In the genomic region with DNA sequence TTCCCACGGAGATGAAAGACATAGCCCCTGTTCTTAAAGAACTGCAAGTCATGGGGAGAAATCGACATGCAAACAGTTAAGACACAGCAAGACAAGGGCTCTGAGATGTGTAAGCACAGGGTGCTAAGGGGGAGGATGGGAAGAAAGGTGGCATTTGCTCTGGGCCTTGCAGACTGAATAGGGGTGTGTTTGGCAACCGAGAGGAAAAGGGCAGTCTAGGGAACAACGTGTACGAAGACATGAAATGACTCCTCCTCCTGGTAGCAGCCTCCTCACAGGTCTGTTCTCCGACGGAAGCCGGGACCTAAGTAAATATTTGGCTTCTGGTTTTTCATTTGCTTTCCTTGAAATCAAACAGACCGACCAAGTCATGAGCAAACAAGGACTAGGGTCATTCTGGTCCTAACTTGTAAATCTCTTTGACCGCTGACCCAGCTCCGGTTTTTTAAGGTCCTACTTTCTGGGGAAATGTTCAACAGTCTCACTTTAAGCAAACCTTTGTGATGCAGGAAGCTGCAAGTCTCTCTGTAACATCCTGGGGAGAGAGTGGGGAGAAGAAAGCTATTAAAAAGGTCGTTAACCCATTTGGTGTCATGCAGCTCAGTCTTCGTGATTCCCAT, we compare ENCODE assay signal across 11 cellular contexts. TPM values are rescaled to one million over a fixed set of nuclear protein-coding genes. Genes with fewer than 3 reads are reported as not detected.
DNase-seq lines count a peak whose midpoint lies in the region; ATAC-seq and TF ChIP-seq lines count a peak whose summit lies in the region.
"Had no signal": no experiment of that assay in that cellular context is flagged by ENCODE, and none has a peak within 500 bp of the region (broad histone marks: within the 10 kb centered on the region; RNA-seq: fewer than 3 reads in every experiment).

No MANE protein-coding gene starts in this region.

- H3K4me1 Mint-ChIP-seq in activated T-cell treated with anti-CD3 and anti-CD28 coated beads, Interleukin-2, amount 50 U/mL, for 4 hours (ENCODE audit: low read depth) = peaks cover 45% of the 10 kb centered on the region
- H3K4me1 Mint-ChIP-seq in activated T-helper 1 cell treated with anti-CD3 and anti-CD28 coated beads, Interleukin-12 subunit alpha, Interleukin-12 subunit beta, Interleukin-2, Interleukin-4 antibody, amounts not matched to agents 30 ng/mL and 10 ng/mL and 1 ng/mL, durations not matched to agents 14 hours and 24 hours and 36 hours (ENCODE audit: low read depth) = peaks cover 46% of the 10 kb centered on the region
- peaks cover 10 to 13% of the 10 kb centered on the region in 2 donors for H3K4me1 Mint-ChIP-seq in immature natural killer cell

- peak overlapping the region; percentile 18 to 83 for H3K27ac ChIP-seq in tibial artery
- H3K27ac ChIP-seq: BLaER1 treated with 17β-estradiol and CSF1 and Interleukin-3, amounts not matched to agents 10 nM and 100 nM; WERI-Rb-1 had no signal

- H3K9me3 ChIP-seq in tibial artery = no peaks in the 10 kb centered on the region

- H3K27me3 ChIP-seq in tibial artery = no peaks in the 10 kb centered on the region
- H3K27me3 ChIP-seq: BLaER1 treated with 17β-estradiol and CSF1 and Interleukin-3, amounts not matched to agents 10 nM and 100 nM had no signal

- peak in 1 of 2 donors; percentile 56 for ATAC-seq in activated T-cell treated with anti-CD3 and anti-CD28 coated beads, Interleukin-2, amount 50 U/mL, for 4 hours
- no peak for ATAC-seq in omental fat pad (ENCODE audit: low FRiP score)
- ATAC-seq in HG03025 (IDR thresholded peaks at IDR 0.05; ENCODE audit: low FRiP score, unreplicated experiment) = no peak
- no peak for ATAC-seq in GM18870 (IDR thresholded peaks at IDR 0.05; ENCODE audit: unreplicated experiment)

- peak overlapping the region; percentile 52 for H3K4me3 Mint-ChIP-seq in activated T-cell treated with anti-CD3 and anti-CD28 coated beads, Interleukin-2, amount 50 U/mL, for 4 hours
- H3K4me3 Mint-ChIP-seq in activated T-helper 1 cell treated with anti-CD3 and anti-CD28 coated beads, Interleukin-12 subunit alpha, Interleukin-12 subunit beta, Interleukin-2, Interleukin-4 antibody, amounts not matched to agents 30 ng/mL and 10 ng/mL and 1 ng/mL, durations not matched to agents 14 hours and 24 hours and 36 hours = peak overlapping the region; percentile 44
- peak overlapping the region; percentile 44 to 85 (median 76) for H3K4me3 Mint-ChIP-seq in immature natural killer cell

- no peaks in the 10 kb centered on the region for H3K36me3 Mint-ChIP-seq in activated T-cell treated with anti-CD3 and anti-CD28 coated beads, Interleukin-2, amount 50 U/mL, for 4 hours (ENCODE audit: insufficient read depth)
- H3K36me3 Mint-ChIP-seq in activated T-helper 1 cell treated with anti-CD3 and anti-CD28 coated beads, Interleukin-12 subunit alpha, Interleukin-12 subunit beta, Interleukin-2, Interleukin-4 antibody, amounts not matched to agents 30 ng/mL and 10 ng/mL and 1 ng/mL, durations not matched to agents 14 hours and 24 hours and 36 hours (ENCODE audit: low read depth) = no peaks in the 10 kb centered on the region
- H3K36me3 Mint-ChIP-seq in immature natural killer cell = no peaks in the 10 kb centered on the region

- TF ChIP-seq CTCF in tibial artery (IDR thresholded peaks at IDR 0.05) = no peak
- no peak for TF ChIP-seq CTCF in omental fat pad (IDR thresholded peaks at IDR 0.05)

- no peak overlapping the region for H3K4me3 ChIP-seq in tibial artery
- H3K4me3 ChIP-seq: BLaER1 treated with 17β-estradiol and CSF1 and Interleukin-3, amounts not matched to agents 10 nM and 100 nM had no signal

- intact Hi-C loops in activated T-helper 1 cell treated with anti-CD3 and anti-CD28 coated beads, Interleukin-12 subunit alpha, Interleukin-12 subunit beta, Interleukin-2, Interleukin-4 antibody, amounts not matched to agents 30 ng/mL and 10 ng/mL and 1 ng/mL, durations not matched to agents 14 hours and 24 hours and 36 hours (cut with micrococcal nuclease) = no loop called here
- intact Hi-C loops in tibial artery (cut with DNase I; ENCODE audit: low total_unique reads) = no loop called here

- H3K36me3 ChIP-seq in tibial artery = peaks cover 43 to 66% (median 59%) of the 10 kb centered on the region in 3 donors
- H3K36me3 ChIP-seq: BLaER1 treated with 17β-estradiol and CSF1 and Interleukin-3, amounts not matched to agents 10 nM and 100 nM; WERI-Rb-1 had no signal

- peaks cover 4 to 99% (median 67%) of the 10 kb centered on the region in 4 donors for H3K4me1 ChIP-seq in tibial artery
- H3K4me1 ChIP-seq: BLaER1 treated with 17β-estradiol and CSF1 and Interleukin-3, amounts not matched to agents 10 nM and 100 nM had no signal

- peaks cover 16% of the 10 kb centered on the region for H3K27me3 Mint-ChIP-seq in activated T-cell treated with anti-CD3 and anti-CD28 coated beads, Interleukin-2, amount 50 U/mL, for 4 hours (ENCODE audit: low read depth)
- no peaks in the 10 kb centered on the region for H3K27me3 Mint-ChIP-seq in activated T-helper 1 cell treated with anti-CD3 and anti-CD28 coated beads, Interleukin-12 subunit alpha, Interleukin-12 subunit beta, Interleukin-2, Interleukin-4 antibody, amounts not matched to agents 30 ng/mL and 10 ng/mL and 1 ng/mL, durations not matched to agents 14 hours and 24 hours and 36 hours (ENCODE audit: insufficient read depth)
- peaks cover 0 to 14% (median 2%) of the 10 kb centered on the region in 3 donors for H3K27me3 Mint-ChIP-seq in immature natural killer cell (ENCODE audit: low read depth in 3 of 3)

- H3K9me3 Mint-ChIP-seq in activated T-cell treated with anti-CD3 and anti-CD28 coated beads, Interleukin-2, amount 50 U/mL, for 4 hours = no peaks in the 10 kb centered on the region
- no peaks in the 10 kb centered on the region for H3K9me3 Mint-ChIP-seq in activated T-helper 1 cell treated with anti-CD3 and anti-CD28 coated beads, Interleukin-12 subunit alpha, Interleukin-12 subunit beta, Interleukin-2, Interleukin-4 antibody, amounts not matched to agents 30 ng/mL and 10 ng/mL and 1 ng/mL, durations not matched to agents 14 hours and 24 hours and 36 hours
- no peaks in the 10 kb centered on the region for H3K9me3 Mint-ChIP-seq in immature natural killer cell

- no peak for DNase-seq in activated T-cell treated with anti-CD3 and anti-CD28 coated beads, Interleukin-2, amount 50 U/mL, for 4 hours
- DNase-seq in activated T-cell treated with anti-CD3 and anti-CD28 coated beads for 4 hours (no peak), immature natural killer cell (no peak), tibial artery (no peak), omental fat pad (ENCODE audit: low spot score) (no peak)
- no peak for DNase-seq in activated T-helper 1 cell treated with anti-CD3 and anti-CD28 coated beads, Interleukin-12 subunit alpha, Interleukin-12 subunit beta, Interleukin-2, Interleukin-4 antibody, amounts not matched to agents 30 ng/mL and 10 ng/mL and 1 ng/mL, durations not matched to agents 14 hours and 24 hours and 36 hours (ENCODE audit: low spot score)
- DNase-seq: effector CD8-positive, alpha-beta T cell; WERI-Rb-1 had no signal

- H3K27ac Mint-ChIP-seq in activated T-helper 1 cell treated with anti-CD3 and anti-CD28 coated beads, Interleukin-12 subunit alpha, Interleukin-12 subunit beta, Interleukin-2, Interleukin-4 antibody, amounts not matched to agents 30 ng/mL and 10 ng/mL and 1 ng/mL, durations not matched to agents 14 hours and 24 hours and 36 hours = peak overlapping the region; percentile 14
- peak overlapping the region in 2 of 6 donors; percentile 9 to 46 for H3K27ac Mint-ChIP-seq in immature natural killer cell

RNA-seq across cellular contexts. Expression of a gene that starts 19.7 kb away (rescaled TPM):
- total RNA-seq in activated T-cell treated with anti-CD3 and anti-CD28 coated beads, Interleukin-2, amount 50 U/mL, for 4 hours = under 1 TPM in 2 of 3 donors, not detected in 1; 0.23 to 0.61 TPM
- total RNA-seq in activated T-helper 1 cell treated with anti-CD3 and anti-CD28 coated beads, Interleukin-12 subunit alpha, Interleukin-12 subunit beta, Interleukin-2, Interleukin-4 antibody, amounts not matched to agents 30 ng/mL and 10 ng/mL and 1 ng/mL, durations not matched to agents 14 hours and 24 hours and 36 hours = not detected in 2 replicates
- 1 to 10 TPM in 1 of 3 donors, under 1 TPM in 1, not detected in 1; 0.68 to 1.0 TPM for polyA plus RNA-seq in immature natural killer cell
- total RNA-seq in omental fat pad = 1,000 to 10,000 TPM in 3 of 4 donors, 100 to 1,000 TPM in 1; 712 to 1,460 (median 1,382) TPM

Comparison
In these comparisons a context has a peak if more than half of its experiments do, and no peak if none do; other contexts are left out.
1. RNA of a gene that starts 19.7 kb away (total RNA-seq): 712 to 1,460 TPM in omental fat pad; 0.23 to 0.61 TPM in activated T-cell treated with anti-CD3 and anti-CD28 coated beads, Interleukin-2, amount 50 U/mL, for 4 hours and not detected in activated T-helper 1 cell treated with anti-CD3 and anti-CD28 coated beads, Interleukin-12 subunit alpha, Interleukin-12 subunit beta, Interleukin-2, Interleukin-4 antibody, amounts not matched to agents 30 ng/mL and 10 ng/mL and 1 ng/mL, durations not matched to agents 14 hours and 24 hours and 36 hours; every median in the first group is over 100 times any median in the second.
2. Peak in every context shown above with its lines, with median percentiles within 50 percentile points of each other: H3K4me3 Mint-ChIP-seq.